In the genomic region with DNA sequence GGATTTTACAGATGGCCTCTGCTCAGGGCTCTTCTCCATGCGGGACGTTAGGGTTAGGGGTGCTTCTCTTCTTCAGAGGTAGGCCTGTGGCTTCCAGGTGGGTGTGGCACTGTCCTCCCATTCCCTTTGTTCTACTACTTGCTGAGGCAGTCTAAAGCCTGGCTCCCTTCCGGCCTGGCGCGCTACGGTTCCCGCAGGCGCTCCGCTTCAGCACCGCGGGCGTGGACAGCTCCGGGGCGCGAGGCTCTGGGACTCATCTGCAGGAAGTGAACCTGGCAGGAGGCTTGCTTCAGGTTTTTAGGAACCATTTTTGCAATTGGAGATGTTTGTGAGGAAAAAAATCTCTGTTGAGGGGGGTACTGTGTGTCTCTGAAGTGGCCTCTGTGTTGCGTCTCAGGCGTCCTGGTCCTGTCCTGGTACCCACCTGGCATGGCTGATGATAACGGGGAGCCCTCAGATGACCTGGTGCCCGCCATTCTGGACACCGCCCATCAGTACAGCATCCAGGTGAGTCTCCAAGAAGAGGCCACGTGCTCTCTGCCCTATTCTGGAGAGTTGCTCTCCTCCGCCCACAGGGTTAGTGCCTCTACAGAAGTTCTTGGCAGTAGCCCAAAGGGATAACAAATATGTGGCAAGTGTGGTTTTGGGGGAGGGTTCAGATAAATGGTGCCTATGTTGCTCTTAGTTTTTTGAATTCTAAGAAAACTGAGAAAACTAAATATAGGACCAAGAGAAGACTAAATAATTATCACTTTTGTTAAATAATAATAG, we compare ENCODE assay signal across 9 cellular contexts. TPM values are rescaled to one million over a fixed set of nuclear protein-coding genes. Genes with fewer than 3 reads are reported as not detected.
A peak's percentile ranks its signal among the peaks of the same experiment; 100 is the strongest.
DNase-seq lines count a peak whose midpoint lies in the region; TF ChIP-seq lines count a peak whose summit lies in the region.
"Had no signal": no experiment of that assay in that cellular context is flagged by ENCODE, and none has a peak within 500 bp of the region (broad histone marks: within the 10 kb centered on the region; RNA-seq: fewer than 3 reads in every experiment).

No MANE protein-coding gene starts in this region.

- H2BK5ac ChIP-seq in mesendoderm (ENCODE audit: low read length) = no peak overlapping the region

- no peak overlapping the region for H4K8ac ChIP-seq in mesendoderm (ENCODE audit: low read depth, low read length)

- H3K9me3 ChIP-seq in HUES6 (ENCODE audit: control insufficient read depth, insufficient read depth, low read depth, low read length) = no peaks in the 10 kb centered on the region
- H3K9me3 ChIP-seq: breast epithelium had no signal

- no peak overlapping the region for H2BK15ac ChIP-seq in mesendoderm (replicated peaks; ENCODE audit: low read depth)

- no CpG with 5 or more reads among the region's 22 CpGs for WGBS in mesendoderm (ENCODE audit: extremely low coverage, insufficient coverage, low lambda C conversion rate)

- H3K27me3 ChIP-seq in HUES6 (ENCODE audit: control insufficient read depth, insufficient read depth, low read length) (peaks cover 49% of the 10 kb centered on the region), mesendoderm (ENCODE audit: insufficient read depth, low read length, poor library complexity) (no peaks in the 10 kb centered on the region)
- H3K27me3 ChIP-seq: breast epithelium had no signal

- no peak overlapping the region for H3K23ac ChIP-seq in mesendoderm (ENCODE audit: low read length)

- H3K4me3 ChIP-seq in HUES6 (ENCODE audit: low read depth, low read length) = peak overlapping the region; percentile 80
- H3K4me3 ChIP-seq in mesendoderm (ENCODE audit: low read length) = peak overlapping the region; percentile 11
- H3K4me3 ChIP-seq in coronary artery = no peak overlapping the region

- H3K79me2 ChIP-seq in mesendoderm (ENCODE audit: control insufficient read depth, insufficient read depth, low read length) = no peaks in the 10 kb centered on the region

- H3K4me1 ChIP-seq in HUES6 (ENCODE audit: control insufficient read depth, insufficient read depth, low read length) = peaks cover 5% of the 10 kb centered on the region
- peaks cover 2% of the 10 kb centered on the region for H3K4me1 ChIP-seq in mesendoderm (ENCODE audit: control insufficient read depth, low read depth, low read length)

- no peaks in the 10 kb centered on the region for H3K79me1 ChIP-seq in mesendoderm (ENCODE audit: low read length)

- no peak overlapping the region for H2AK5ac ChIP-seq in mesendoderm (ENCODE audit: low read length)

- peak overlapping the region; percentile 49 for H3K56ac ChIP-seq in mesendoderm (ENCODE audit: low read length)

- H3K9ac ChIP-seq in HUES6 (ENCODE audit: low read length) = no peak overlapping the region
- H3K9ac ChIP-seq in mesendoderm (ENCODE audit: low read length) = peak overlapping the region; percentile 36

- no peak overlapping the region for H3K18ac ChIP-seq in mesendoderm (ENCODE audit: low read length)

- H2BK120ac ChIP-seq in mesendoderm (ENCODE audit: low read depth, low read length) = no peak overlapping the region

- DNase-seq in AG20443 (ENCODE audit: low spot score) (peak; percentile 77), UCSD-AML1 (lab: John Stamatoyannopoulos, UW; ENCODE audit: unreplicated experiment) (peak; percentile 40), ecto neural progenitor cell (ENCODE audit: low spot score) (peak; percentile 87), mesendoderm (peak; percentile 87), H4 (ENCODE audit: low spot score) (no peak), coronary artery (ENCODE audit: low spot score) (no peak)
- no peak for DNase-seq in effector CD8-positive, alpha-beta T cell (lab: John Stamatoyannopoulos, UW)

- no peak overlapping the region for H4K5ac ChIP-seq in mesendoderm (ENCODE audit: low read length)

- H3K4ac ChIP-seq in mesendoderm (ENCODE audit: low read depth, low read length) = no peak overlapping the region

- no peak overlapping the region for H3K27ac ChIP-seq in HUES6 (ENCODE audit: low read depth, low read length)
- H3K27ac ChIP-seq in mesendoderm (ENCODE audit: low read depth, low read length) = no peak overlapping the region
- no peak overlapping the region for H3K27ac ChIP-seq in coronary artery
- H3K27ac ChIP-seq: breast epithelium had no signal

- H3K4me2 ChIP-seq in mesendoderm (ENCODE audit: low read length) = peak overlapping the region; percentile 46

- no peak for TF ChIP-seq CTCF in coronary artery (IDR thresholded peaks at IDR 0.05)

- H3K36me3 ChIP-seq in HUES6 (ENCODE audit: control insufficient read depth, insufficient read depth, low read length) (peaks cover 16% of the 10 kb centered on the region), mesendoderm (ENCODE audit: control insufficient read depth, insufficient read depth, low read length) (peaks cover 2% of the 10 kb centered on the region)
- H3K36me3 ChIP-seq: breast epithelium had no signal

RNA-seq across cellular contexts. Expression of a gene that starts 1.9 kb away (rescaled TPM):
- polyA plus RNA-seq in mesendoderm (2013, experiment 1 of 2) = 9.1 TPM
- polyA plus RNA-seq in mesendoderm (2013, experiment 2 of 2) = 9.3 TPM
- 8.9 and 10.4 TPM in 2 replicates for total RNA-seq in H4 (2014; rRNA removed; shearing (Covaris generic))

RNA-seq across cellular contexts. Expression of a gene that starts 12.1 kb away (rescaled TPM):
- 44.9 TPM for polyA plus RNA-seq in mesendoderm (2013, experiment 1 of 2)
- 42.7 TPM for polyA plus RNA-seq in mesendoderm (2013, experiment 2 of 2)
- total RNA-seq in H4 (2014; rRNA removed; shearing (Covaris generic)) = 27.2 and 42.2 TPM in 2 replicates

RNA-seq across cellular contexts. Expression of a gene that starts 12.5 kb away (rescaled TPM):
- 35.2 TPM for polyA plus RNA-seq in mesendoderm (2013, experiment 1 of 2)
- 36.1 TPM for polyA plus RNA-seq in mesendoderm (2013, experiment 2 of 2)
- total RNA-seq in H4 (2014; rRNA removed; shearing (Covaris generic)) = 29.2 and 32.7 TPM in 2 replicates

RNA-seq across cellular contexts. Expression of a gene that starts 30.6 kb away (rescaled TPM):
- 0.07 TPM for polyA plus RNA-seq in mesendoderm (2013, experiment 1 of 2)
- 0.11 TPM for polyA plus RNA-seq in mesendoderm (2013, experiment 2 of 2)
- total RNA-seq in H4 (2014; rRNA removed; shearing (Covaris generic)) = not detected in 2 replicates

Comparison
In these comparisons a context has a peak if more than half of its experiments do, and no peak if none do; other contexts are left out.
1. DNase-seq: peak in AG20443 (single experiment), UCSD-AML1 (single experiment), ecto neural progenitor cell (single experiment) and mesendoderm (single experiment); none in H4 (single experiment), effector CD8-positive, alpha-beta T cell (single experiment) and coronary artery (single experiment).